Comparison of ENCODE assay signal across 8 cellular contexts in genomic region chr5:35647712-35648111, GRCh38.
"Had no signal": no experiment of that assay in that cellular context is flagged by ENCODE, and none has a peak within 500 bp of the region (broad histone marks: within the 10 kb centered on the region; RNA-seq: fewer than 3 reads in every experiment).

No MANE protein-coding gene starts in this region.

- H3K4me3 ChIP-seq: GM12878 had no signal

- FAIRE-seq: G401.6, GM12878, GM12891, GM12892, GM18507, GM19239 had no signal

- DNase-seq: GDM1, GF-D8 had no signal
